Comparison of ENCODE assay signal across 8 cellular contexts in genomic region chr3:122679085-122679466, GRCh38.
DNase-seq lines count a peak whose midpoint lies in the region; ATAC-seq lines count a peak whose summit lies in the region.

No MANE protein-coding gene starts in this region.

- H3K27ac Mint-ChIP-seq in central memory CD8-positive, alpha-beta T cell (ENCODE audit: low read depth): peak overlapping the region; percentile 97

- no peaks in the 10 kb centered on the region for H3K27me3 Mint-ChIP-seq in central memory CD8-positive, alpha-beta T cell

- no peaks in the 10 kb centered on the region for H3K9me3 Mint-ChIP-seq in central memory CD8-positive, alpha-beta T cell

- peak overlapping the region; percentile 90 for H3K4me3 Mint-ChIP-seq in central memory CD8-positive, alpha-beta T cell

- DNase-seq in GM03348 (ENCODE audit: low spot score): peak; percentile 73
- DNase-seq in NCI-H226: peak; percentile 47
- peak; percentile 68 for DNase-seq in activated CD4-positive, CD25-positive, alpha-beta regulatory T cell treated with anti-CD3 and anti-CD28 coated beads, Interleukin-2, amount 50 U/mL, for 16 hours (ENCODE audit: low read depth, low spot score)
- DNase-seq in central memory CD8-positive, alpha-beta T cell (ENCODE audit: low spot score in 2 of 2): peak; percentile 71 to 74
- peak; percentile 85 for DNase-seq in kidney tubule cell (ENCODE audit: low spot score)
- DNase-seq in stimulated activated CD4-positive, alpha-beta T cell treated with anti-CD3 and anti-CD28 coated beads, Interleukin-1b, Interleukin-23, amount 100 ng/mL, for 1 hour (ENCODE audit: low read depth in 2 of 2): peak; percentile 60 to 65

- ATAC-seq in HG03097 (IDR thresholded peaks at IDR 0.05; ENCODE audit: low FRiP score, unreplicated experiment): peak; percentile 34
- peak; percentile 48 for ATAC-seq in central memory CD8-positive, alpha-beta T cell (replicated peaks; ENCODE audit: extremely low read depth, poor library complexity, severe bottlenecking)
- ATAC-seq in HG02938 (IDR thresholded peaks at IDR 0.05; ENCODE audit: unreplicated experiment): no peak

- H3K36me3 Mint-ChIP-seq in central memory CD8-positive, alpha-beta T cell (ENCODE audit: insufficient read depth): peaks cover 17% of the 10 kb centered on the region

- H3K4me1 Mint-ChIP-seq in central memory CD8-positive, alpha-beta T cell: peaks cover 48% of the 10 kb centered on the region
